In genomic region chr2:198316852-198317395, GRCh38 we compare ENCODE assay signal across 18 cellular contexts.
A peak's percentile ranks its signal among the peaks of the same experiment; 100 is the strongest.
DNase-seq lines count a peak whose midpoint lies in the region; TF ChIP-seq lines count a peak whose summit lies in the region.
"Had no signal": no experiment of that assay in that cellular context is flagged by ENCODE, and none has a peak within 500 bp of the region (broad histone marks: within the 10 kb centered on the region; RNA-seq: fewer than 3 reads in every experiment).

No MANE protein-coding gene starts in this region.

- H3K36me3 Mint-ChIP-seq in H9 (ENCODE audit: insufficient read depth in 1 of 3, low read depth in 3 of 3) (no peaks in the 10 kb centered on the region), nephron progenitor cell (ENCODE audit: low read depth) (no peaks in the 10 kb centered on the region)

- H2AFZ ChIP-seq in H9 (ENCODE audit: low read length): no peak overlapping the region

- DNase-seq in NCI-H2227 (lab: John Stamatoyannopoulos, UW; ENCODE audit: unreplicated experiment) (peak; percentile 27), NCI-H2227 treated with DMSO at 0.1 percent for 48 hours (lab: John Stamatoyannopoulos, UW) (no peak), SJCRH30 (peak; percentile 55 to 70), transverse colon (peak; percentile 42), NCI-H128 (lab: John Stamatoyannopoulos, UW; ENCODE audit: unreplicated experiment) (no peak), H9 (no peak), nephron progenitor cell (no peak)
- DNase-seq: DMS79, HCEC 1CT, NCI-H146, NCI-H2081 treated with DMSO at 0.1 percent for 48 hours, NCI-H446 treated with DMSO at 0.1 percent for 48 hours, OCI-M1, RPMI8226 had no signal

- in situ Hi-C loops in transverse colon (cut with MboI; ENCODE audit: low pct_ligation_motif_present in 1 of 4, low pct_unique_long_range_greater_than_20kb in 1 of 4, low sequenced_read_pairs in 3 of 4): loop anchor here (5.0 to 25.0 kb wide), 7 partner anchors 458 to 1545 kb away; partner anchors contain the start of gene FTCDNL1 (in 1 of the 4)

- H3K27me3 ChIP-seq in SJCRH30 (no peaks in the 10 kb centered on the region), mucosa of rectum (ENCODE audit: control insufficient read depth in 2 of 2, insufficient read depth in 2 of 2, low read length in 2 of 2) (no peaks in the 10 kb centered on the region), transverse colon (no peaks in the 10 kb centered on the region), H9 (ENCODE audit: insufficient read depth, low read length) (no peaks in the 10 kb centered on the region)

- no peak for TF ChIP-seq EP300 in transverse colon (IDR thresholded peaks at IDR 0.05; ENCODE audit: low read depth)

- peak overlapping the region; percentile 10; the same call in 1 of the 2 replicates for H3K4me3 ChIP-seq in SJCRH30
- peak overlapping the region; percentile 65 to 73 for H3K4me3 ChIP-seq in mucosa of rectum (ENCODE audit: low read length in 2 of 2)
- peak overlapping the region in 3 of 4 donors; percentile 10 to 34 (median 16) for H3K4me3 ChIP-seq in transverse colon
- H3K4me3 ChIP-seq: K562 had no signal

- no peak for TF ChIP-seq CTCF in transverse colon (IDR thresholded peaks at IDR 0.05)
- TF ChIP-seq CTCF in H9 (conservative IDR thresholded peaks at IDR 0.05): no peak
- no peak for TF ChIP-seq CTCF in nephron progenitor cell (IDR thresholded peaks at IDR 0.05)

- no peak overlapping the region for H3K56ac ChIP-seq in H9 (ENCODE audit: insufficient read length, low read depth, low read length)

- no peak overlapping the region for H4K5ac ChIP-seq in H9 (ENCODE audit: insufficient read length, low read depth, low read length)

- H2BK20ac ChIP-seq in H9 (ENCODE audit: low read depth, low read length, poor library complexity, severe bottlenecking): no peak overlapping the region

- H3K9ac ChIP-seq in mucosa of rectum (ENCODE audit: low read depth in 1 of 2, low read length in 2 of 2) (peak overlapping the region; percentile 54 to 70), H9 (ENCODE audit: extremely low read depth, insufficient read length, low read length) (no peak overlapping the region)

- no peaks in the 10 kb centered on the region for H3K9me3 ChIP-seq in SJCRH30 (replicated peaks)
- H3K9me3 ChIP-seq in mucosa of rectum (ENCODE audit: control insufficient read depth in 2 of 2, low read length in 2 of 2): no peaks in the 10 kb centered on the region
- no peaks in the 10 kb centered on the region for H3K9me3 ChIP-seq in transverse colon
- H3K9me3 ChIP-seq in H9 (ENCODE audit: control insufficient read depth, low read depth, low read length): no peaks in the 10 kb centered on the region

- no peak overlapping the region for H2AK5ac ChIP-seq in H9 (ENCODE audit: insufficient read length, low read length)

- no peak overlapping the region for H2BK120ac ChIP-seq in H9 (ENCODE audit: low read depth, low read length, poor library complexity, severe bottlenecking)

- no peak overlapping the region; a peak in 1 of 7 replicates for H3K27ac Mint-ChIP-seq in H9
- H3K27ac Mint-ChIP-seq in nephron progenitor cell: no peak overlapping the region

- no peaks in the 10 kb centered on the region for H3K79me2 ChIP-seq in H9 (ENCODE audit: insufficient read depth, low read length)

- H3K14ac ChIP-seq in H9 (ENCODE audit: insufficient read depth, low read length): no peak overlapping the region

- no peak overlapping the region for H4K8ac ChIP-seq in H9 (replicated peaks; ENCODE audit: insufficient read length, low read depth, low read length)

- H3T11ph ChIP-seq in H9 (ENCODE audit: low read length): no peak overlapping the region

- H3K79me1 ChIP-seq in H9 (ENCODE audit: insufficient read depth, low read depth, low read length, poor library complexity, severe bottlenecking): no peaks in the 10 kb centered on the region

- H4K91ac ChIP-seq in H9 (ENCODE audit: insufficient read length, low read depth, low read length): no peak overlapping the region

- no peak overlapping the region for H3K4ac ChIP-seq in H9 (ENCODE audit: low read depth, low read length)

- no peak overlapping the region for H3K4me2 ChIP-seq in H9 (ENCODE audit: insufficient read depth, insufficient read length, low read length)

- no peak overlapping the region for H2BK15ac ChIP-seq in H9 (ENCODE audit: low read depth, low read length)

- H3K9me3 Mint-ChIP-seq in H9 (no peaks in the 10 kb centered on the region), nephron progenitor cell (no peaks in the 10 kb centered on the region)

- H4K20me1 ChIP-seq in H9 (ENCODE audit: control insufficient read depth, insufficient read depth, insufficient read length): no peaks in the 10 kb centered on the region

- peaks cover 11 to 21% of the 10 kb centered on the region in 2 experiments for H3K4me1 Mint-ChIP-seq in H9
- H3K4me1 Mint-ChIP-seq in nephron progenitor cell: peaks cover 5% of the 10 kb centered on the region

- 55 to 64% methylated on average over 2 to 7 of the region's 7 CpGs for WGBS in transverse colon (ENCODE audit: low coverage in 1 of 2), 2 donors
- WGBS in H9 (ENCODE audit: extremely low coverage, insufficient read length, low lambda C conversion rate): no CpG with 5 or more reads among the region's 7 CpGs

- H3K27me3 Mint-ChIP-seq in H9 (ENCODE audit: low read depth) (no peaks in the 10 kb centered on the region), nephron progenitor cell (ENCODE audit: low read depth, poor library complexity) (peaks cover 20% of the 10 kb centered on the region)

- H3K23ac ChIP-seq in H9 (ENCODE audit: insufficient read length, low read depth, low read length): no peak overlapping the region

- H3K36me3 ChIP-seq in SJCRH30 (no peaks in the 10 kb centered on the region), mucosa of rectum (ENCODE audit: control insufficient read depth in 2 of 2, insufficient read depth in 2 of 2, low read length in 2 of 2) (no peaks in the 10 kb centered on the region), transverse colon (no peaks in the 10 kb centered on the region)

- no peak overlapping the region for H3K18ac ChIP-seq in H9 (ENCODE audit: insufficient read length, low read depth, low read length)

- no peak overlapping the region for H2BK12ac ChIP-seq in H9 (ENCODE audit: insufficient read length, low read depth, low read length)

- H3K27ac ChIP-seq in SJCRH30: peak overlapping the region; percentile 29
- peak overlapping the region; percentile 73 to 89 for H3K27ac ChIP-seq in mucosa of rectum (ENCODE audit: low read depth in 2 of 2, low read length in 2 of 2)
- H3K27ac ChIP-seq in transverse colon: peak overlapping the region; percentile 65 to 85 (median 78)
- no peak overlapping the region for H3K27ac ChIP-seq in H9 (ENCODE audit: insufficient read length, low read depth, low read length)
- H3K27ac ChIP-seq: C4-2B, HL-60 had no signal

- H3K4me3 Mint-ChIP-seq in H9 (no peak overlapping the region), nephron progenitor cell (no peak overlapping the region)

- no peak for TF ChIP-seq POLR2A in transverse colon (IDR thresholded peaks at IDR 0.05)

- H2BK5ac ChIP-seq in H9 (ENCODE audit: insufficient read length, low read length): no peak overlapping the region

- no peaks in the 10 kb centered on the region for H3K23me2 ChIP-seq in H9 (ENCODE audit: insufficient read length, low read depth, low read length, poor library complexity, severe bottlenecking)

- intact Hi-C loops in transverse colon (cut with DNase I; ENCODE audit: low total_unique reads): no loop called here

- H3K4me1 ChIP-seq in SJCRH30 (peaks cover 16% of the 10 kb centered on the region), mucosa of rectum (ENCODE audit: control insufficient read depth in 2 of 2, insufficient read depth in 2 of 2, low read length in 2 of 2) (peaks cover 9 to 19% of the 10 kb centered on the region in 2 donors), transverse colon (peaks cover 0 to 46% (median 17%) of the 10 kb centered on the region in 4 donors), H9 (ENCODE audit: insufficient read depth, low read length) (no peaks in the 10 kb centered on the region)

Comparison
In these comparisons a context has a peak if more than half of its experiments do, and no peak if none do; other contexts are left out.
1. DNase-seq: peak in NCI-H2227 (single experiment), SJCRH30 (2 of 2) and transverse colon (single experiment); none in NCI-H2227 treated with DMSO at 0.1 percent for 48 hours (single experiment), NCI-H128 (single experiment), H9 (single experiment) and nephron progenitor cell (single experiment).
2. H3K4me3 ChIP-seq: peak in every context shown above with its lines; median percentile 69 in mucosa of rectum; 16 in transverse colon; 10 in SJCRH30.